Comparison of ENCODE assay signal across 16 cellular contexts in genomic region chr11:79259800-79260199, GRCh38.
DNase-seq lines count a peak whose midpoint lies in the region; ATAC-seq and TF ChIP-seq lines count a peak whose summit lies in the region.
"Had no signal": no experiment of that assay in that cellular context is flagged by ENCODE, and none has a peak within 500 bp of the region (broad histone marks: within the 10 kb centered on the region; RNA-seq: fewer than 3 reads in every experiment).

No MANE protein-coding gene starts in this region.

- no peak overlapping the region for H3K4me3 ChIP-seq in brain microvascular endothelial cell (ENCODE audit: low read depth, low read length)
- H3K4me3 ChIP-seq: heart left ventricle, ovary, thyroid gland had no signal

- peak; percentile 6 for DNase-seq in HuH-7 (ENCODE audit: low spot score)
- no peak for DNase-seq in brain microvascular endothelial cell
- DNase-seq in left kidney (ENCODE audit: low read depth, low spot score): peak; percentile 59
- no peak for DNase-seq in activated CD4-positive, alpha-beta T cell treated with anti-CD3 and anti-CD28 coated beads, Interleukin-2, amount 50 U/mL, for 4 hours
- no peak for DNase-seq in midbrain (lab: John Stamatoyannopoulos, UW)
- DNase-seq in stimulated activated CD4-positive, alpha-beta T cell treated with anti-CD3 and anti-CD28 coated beads, Interleukin-4, amount 100 ng/mL, for 4 hours: no peak
- DNase-seq: activated CD4-positive, alpha-beta T cell treated with anti-CD3 and anti-CD28 coated beads, Interleukin-2, amount 10 ng/mL, durations not matched to agents 24 days and 14 days; activated T-cell treated with anti-CD3 and anti-CD28 coated beads, Interleukin-2, amount 50 U/mL, for 1 hour; CD4-positive, alpha-beta memory T cell; heart left ventricle; ovary; T1000; thyroid gland had no signal

- TF ChIP-seq CTCF in C4-2B (conservative IDR thresholded peaks at IDR 0.05) (peak; percentile 20), brain microvascular endothelial cell (IDR thresholded peaks at IDR 0.05; ENCODE audit: low read depth, low read length, missing control alignments) (peak; percentile 55)

- H3K27me3 ChIP-seq in brain microvascular endothelial cell (replicated peaks): no peaks in the 10 kb centered on the region
- H3K27me3 ChIP-seq: ovary, thyroid gland had no signal

- no peaks in the 10 kb centered on the region for H3K36me3 ChIP-seq in brain microvascular endothelial cell (replicated peaks)
- H3K36me3 ChIP-seq: heart left ventricle, ovary, thyroid gland had no signal

- ATAC-seq in GM19035 (IDR thresholded peaks at IDR 0.05; ENCODE audit: unreplicated experiment): no peak
- ATAC-seq: heart left ventricle; stimulated activated effector memory CD8-positive, alpha-beta T cell treated with anti-CD3 and anti-CD28 coated beads, Interleukin-12 subunit alpha, Interleukin-12 subunit beta, amount 100 ng/mL, for 72 hours had no signal

- in situ Hi-C loops in brain microvascular endothelial cell (cut with HindIII; ENCODE audit: low pct_ligation_motif_present, low sequenced_read_pairs): no loop called here

- H3K27ac ChIP-seq in C4-2B (no peak overlapping the region), brain microvascular endothelial cell (no peak overlapping the region)
- H3K27ac ChIP-seq: heart left ventricle, ovary, thyroid gland had no signal

Comparison
In these comparisons a context has a peak if more than half of its experiments do, and no peak if none do; other contexts are left out.
1. DNase-seq: peak in HuH-7 (single experiment) and left kidney (single experiment); none in brain microvascular endothelial cell (single experiment), activated CD4-positive, alpha-beta T cell treated with anti-CD3 and anti-CD28 coated beads, Interleukin-2, amount 50 U/mL, for 4 hours (0 of 2), midbrain (single experiment) and stimulated activated CD4-positive, alpha-beta T cell treated with anti-CD3 and anti-CD28 coated beads, Interleukin-4, amount 100 ng/mL, for 4 hours (0 of 2).